ENCODE assay signal across 8 cellular contexts in genomic region chr3:177041021-177041729, GRCh38.
DNase-seq lines count a peak whose midpoint lies in the region; ATAC-seq and TF ChIP-seq lines count a peak whose summit lies in the region.

No MANE protein-coding gene starts in this region.

- POLR2A ChIA-PET in activated CD8-positive, alpha-beta T cell treated with anti-CD3 and anti-CD28 coated beads, Interleukin-2, amount 10 ng/mL, durations not matched to agents 7 days and 5 days (lab: Charles Lee), result no interaction called here
- POLR2A ChIA-PET in activated CD8-positive, alpha-beta T cell treated with anti-CD3 and anti-CD28 coated beads for 36 hours (lab: Charles Lee), result no interaction called here

- no peak overlapping the region for H3K4me3 Mint-ChIP-seq in activated CD8-positive, alpha-beta T cell treated with anti-CD3 and anti-CD28 coated beads, Interleukin-2, amount 10 ng/mL, durations not matched to agents 7 days and 5 days
- H3K4me3 Mint-ChIP-seq in activated CD8-positive, alpha-beta T cell treated with anti-CD3 and anti-CD28 coated beads for 36 hours, result no peak overlapping the region
- no peak overlapping the region for H3K4me3 Mint-ChIP-seq in activated T-helper 17 cell treated with anti-CD3 and anti-CD28 coated beads, Interleukin-2, amount 50 U/mL, for 72 hours

- 66 to 80% methylated on average over 2 of the region's 2 CpGs for WGBS in thyroid gland, 2 donors

- CTCF ChIA-PET in activated CD8-positive, alpha-beta T cell treated with anti-CD3 and anti-CD28 coated beads, Interleukin-2, amount 10 ng/mL, durations not matched to agents 7 days and 5 days (lab: Charles Lee), result interaction anchor here (2.2 kb wide), 1 partner anchor 10 kb away, joined by 8 read pairs; no protein-coding TSS in a partner anchor
- CTCF ChIA-PET in activated CD8-positive, alpha-beta T cell treated with anti-CD3 and anti-CD28 coated beads for 36 hours (lab: Charles Lee), result no interaction called here

- ATAC-seq in activated CD8-positive, alpha-beta T cell treated with anti-CD3 and anti-CD28 coated beads, Interleukin-2, amount 10 ng/mL, durations not matched to agents 7 days and 5 days, result no peak
- no peak for ATAC-seq in activated CD8-positive, alpha-beta T cell treated with anti-CD3 and anti-CD28 coated beads for 36 hours
- no peak for ATAC-seq in activated T-helper 17 cell treated with anti-CD3 and anti-CD28 coated beads, Interleukin-2, amount 50 U/mL, for 72 hours (replicated peaks)

- no peaks in the 10 kb centered on the region for H3K9me3 Mint-ChIP-seq in activated CD8-positive, alpha-beta T cell treated with anti-CD3 and anti-CD28 coated beads, Interleukin-2, amount 10 ng/mL, durations not matched to agents 7 days and 5 days (ENCODE audit: insufficient read depth)
- H3K9me3 Mint-ChIP-seq in activated CD8-positive, alpha-beta T cell treated with anti-CD3 and anti-CD28 coated beads for 36 hours, result peaks cover 2% of the 10 kb centered on the region
- peaks cover 6% of the 10 kb centered on the region for H3K9me3 Mint-ChIP-seq in activated T-helper 17 cell treated with anti-CD3 and anti-CD28 coated beads, Interleukin-2, amount 50 U/mL, for 72 hours

- no peaks in the 10 kb centered on the region for H3K9me3 ChIP-seq in thyroid gland

- H3K36me3 Mint-ChIP-seq in activated CD8-positive, alpha-beta T cell treated with anti-CD3 and anti-CD28 coated beads, Interleukin-2, amount 10 ng/mL, durations not matched to agents 7 days and 5 days (ENCODE audit: low read depth), result peaks cover 71% of the 10 kb centered on the region
- H3K36me3 Mint-ChIP-seq in activated CD8-positive, alpha-beta T cell treated with anti-CD3 and anti-CD28 coated beads for 36 hours (ENCODE audit: low read depth), result peaks cover 68% of the 10 kb centered on the region
- peaks cover 92% of the 10 kb centered on the region for H3K36me3 Mint-ChIP-seq in activated T-helper 17 cell treated with anti-CD3 and anti-CD28 coated beads, Interleukin-2, amount 50 U/mL, for 72 hours (ENCODE audit: low read depth)

- no peak overlapping the region for H3K4me3 ChIP-seq in thyroid gland (replicated peaks in 1 of 3)

- H3K36me3 ChIP-seq in thyroid gland, result peaks cover 23 to 38% of the 10 kb centered on the region in 2 donors

- peak overlapping the region; percentile 76 for H3K27ac Mint-ChIP-seq in activated CD8-positive, alpha-beta T cell treated with anti-CD3 and anti-CD28 coated beads, Interleukin-2, amount 10 ng/mL, durations not matched to agents 7 days and 5 days
- H3K27ac Mint-ChIP-seq in activated CD8-positive, alpha-beta T cell treated with anti-CD3 and anti-CD28 coated beads for 36 hours, result no peak overlapping the region
- peak overlapping the region; percentile 46 for H3K27ac Mint-ChIP-seq in activated T-helper 17 cell treated with anti-CD3 and anti-CD28 coated beads, Interleukin-2, amount 50 U/mL, for 72 hours

- intact Hi-C loops in activated CD8-positive, alpha-beta T cell treated with anti-CD3 and anti-CD28 coated beads for 36 hours (cut with micrococcal nuclease), result no loop called here
- intact Hi-C loops in thyroid gland (cut with DNase I), result no loop called here

- no peaks in the 10 kb centered on the region for H3K27me3 ChIP-seq in thyroid gland

- DNase-seq in activated CD8-positive, alpha-beta T cell treated with anti-CD3 and anti-CD28 coated beads, Interleukin-2, amount 10 ng/mL, durations not matched to agents 7 days and 5 days, result no peak
- no peak for DNase-seq in activated CD8-positive, alpha-beta T cell treated with anti-CD3 and anti-CD28 coated beads for 36 hours
- peak; percentile 57 for DNase-seq in islet precursor cell
- peak; percentile 71 to 79 for DNase-seq in thyroid gland
- no peak for DNase-seq in NCI-H526 (lab: John Stamatoyannopoulos, UW)
- DNase-seq in GDM1 (lab: John Stamatoyannopoulos, UW), result no peak
- no peak for DNase-seq in HUDEP-2 (lab: John Stamatoyannopoulos, UW; ENCODE audit: unreplicated experiment in 76 of 76)

- peaks cover 15 to 26% of the 10 kb centered on the region in 2 donors for H3K4me1 ChIP-seq in thyroid gland

- peaks cover 24% of the 10 kb centered on the region for H3K4me1 Mint-ChIP-seq in activated CD8-positive, alpha-beta T cell treated with anti-CD3 and anti-CD28 coated beads, Interleukin-2, amount 10 ng/mL, durations not matched to agents 7 days and 5 days (ENCODE audit: low read depth)
- peaks cover 32% of the 10 kb centered on the region for H3K4me1 Mint-ChIP-seq in activated CD8-positive, alpha-beta T cell treated with anti-CD3 and anti-CD28 coated beads for 36 hours (ENCODE audit: low read depth)
- peaks cover 16% of the 10 kb centered on the region for H3K4me1 Mint-ChIP-seq in activated T-helper 17 cell treated with anti-CD3 and anti-CD28 coated beads, Interleukin-2, amount 50 U/mL, for 72 hours

- TF ChIP-seq CTCF in activated CD8-positive, alpha-beta T cell treated with anti-CD3 and anti-CD28 coated beads for 36 hours (IDR thresholded peaks at IDR 0.05), result no peak
- no peak for TF ChIP-seq CTCF in thyroid gland (IDR thresholded peaks at IDR 0.05)

- no peak for TF ChIP-seq POLR2A in thyroid gland (IDR thresholded peaks at IDR 0.05)

- peak overlapping the region; percentile 7 to 62 (median 29) for H3K27ac ChIP-seq in thyroid gland

- no peaks in the 10 kb centered on the region for H3K27me3 Mint-ChIP-seq in activated CD8-positive, alpha-beta T cell treated with anti-CD3 and anti-CD28 coated beads, Interleukin-2, amount 10 ng/mL, durations not matched to agents 7 days and 5 days (ENCODE audit: low read depth)
- H3K27me3 Mint-ChIP-seq in activated CD8-positive, alpha-beta T cell treated with anti-CD3 and anti-CD28 coated beads for 36 hours, result no peaks in the 10 kb centered on the region
- no peaks in the 10 kb centered on the region for H3K27me3 Mint-ChIP-seq in activated T-helper 17 cell treated with anti-CD3 and anti-CD28 coated beads, Interleukin-2, amount 50 U/mL, for 72 hours

Comparison
In these comparisons a context has a peak if more than half of its experiments do, and no peak if none do; other contexts are left out.
1. DNase-seq: peak in islet precursor cell (single experiment) and thyroid gland (2 of 2); none in activated CD8-positive, alpha-beta T cell treated with anti-CD3 and anti-CD28 coated beads, Interleukin-2, amount 10 ng/mL, durations not matched to agents 7 days and 5 days (single experiment), activated CD8-positive, alpha-beta T cell treated with anti-CD3 and anti-CD28 coated beads for 36 hours (single experiment), NCI-H526 (0 of 2), GDM1 (single experiment) and HUDEP-2 (0 of 76).